In genomic region chr3:170585937-170586310, GRCh38 we compare ENCODE assay signal across 9 cellular contexts. TPM values are rescaled to one million over a fixed set of nuclear protein-coding genes. Genes with fewer than 3 reads are reported as not detected.
DNase-seq lines count a peak whose midpoint lies in the region; ATAC-seq and TF ChIP-seq lines count a peak whose summit lies in the region.
"Had no signal": no experiment of that assay in that cellular context is flagged by ENCODE, and none has a peak within 500 bp of the region (broad histone marks: within the 10 kb centered on the region; RNA-seq: fewer than 3 reads in every experiment).

Gene SLC7A14, minus strand, starts transcription at chr3:170586075. Its CDS starts 59,139 bp downstream, at chr3:170526936.

- peaks cover 0 to 6% of the 10 kb centered on the region in 2 donors for H3K9me3 Mint-ChIP-seq in effector memory CD8-positive, alpha-beta T cell

- H4K8ac ChIP-seq in mesendoderm (ENCODE audit: low read depth, low read length), result no peak within 1 kb of the TSS

- H3K27me3 ChIP-seq in mesendoderm (ENCODE audit: insufficient read depth, low read length, poor library complexity), result peaks cover 3% of the 10 kb centered on the region

- H2BK5ac ChIP-seq in mesendoderm (ENCODE audit: low read length), result no peak within 1 kb of the TSS

- H3K27ac Mint-ChIP-seq in effector memory CD8-positive, alpha-beta T cell, result no peak within 1 kb of the TSS

- no peak within 1 kb of the TSS for H2BK120ac ChIP-seq in mesendoderm (ENCODE audit: low read depth, low read length)

- WGBS in mesendoderm (ENCODE audit: extremely low coverage, insufficient coverage, low lambda C conversion rate), result no CpG with 5 or more reads among the region's 12 CpGs

- H3K4me3 ChIP-seq in coronary artery, result peak within 1 kb of the TSS; percentile 54
- H3K4me3 ChIP-seq in mesendoderm (ENCODE audit: low read length), result peak within 1 kb of the TSS; percentile 12
- H3K4me3 ChIP-seq in mucosa of descending colon, result no peak within 1 kb of the TSS

- peak within 1 kb of the TSS; percentile 59 for H3K56ac ChIP-seq in mesendoderm (ENCODE audit: low read length)

- H3K9me3 ChIP-seq in mucosa of descending colon, result no peaks in the 10 kb centered on the region

- no peak within 1 kb of the TSS for H3K4me3 Mint-ChIP-seq in effector memory CD8-positive, alpha-beta T cell

- TF ChIP-seq CTCF in coronary artery (IDR thresholded peaks at IDR 0.05) (no peak), mucosa of descending colon (IDR thresholded peaks at IDR 0.05) (no peak)

- H3K18ac ChIP-seq in mesendoderm (ENCODE audit: low read length), result no peak within 1 kb of the TSS

- H3K27ac ChIP-seq in coronary artery (no peak within 1 kb of the TSS), mesendoderm (ENCODE audit: low read depth, low read length) (no peak within 1 kb of the TSS)

- H3K36me3 Mint-ChIP-seq in effector memory CD8-positive, alpha-beta T cell (ENCODE audit: insufficient read depth), result no peaks in the 10 kb centered on the region

- no peak within 1 kb of the TSS for H4K5ac ChIP-seq in mesendoderm (ENCODE audit: low read length)

- peak within 1 kb of the TSS; percentile 16 for H3K9ac ChIP-seq in mesendoderm (ENCODE audit: low read length)

- H3K4ac ChIP-seq in mesendoderm (ENCODE audit: low read depth, low read length), result no peak within 1 kb of the TSS

- intact Hi-C loops in mucosa of descending colon (cut with DNase I, micrococcal nuclease), result no loop called here

- H3K79me2 ChIP-seq in mesendoderm (ENCODE audit: control insufficient read depth, insufficient read depth, low read length), result no peaks in the 10 kb centered on the region

- no peak within 1 kb of the TSS for H3K23ac ChIP-seq in mesendoderm (ENCODE audit: low read length)

- DNase-seq in AG20443 (ENCODE audit: low spot score), result peak; percentile 16
- peak; percentile 8 for DNase-seq in NCI-H128 (lab: John Stamatoyannopoulos, UW; ENCODE audit: unreplicated experiment)
- DNase-seq in coronary artery (ENCODE audit: low spot score), result no peak
- DNase-seq in mesendoderm, result peak; percentile 80
- no peak for DNase-seq in A172 (ENCODE audit: low spot score)
- DNase-seq in mucosa of descending colon, result no peak
- no peak for DNase-seq in effector memory CD8-positive, alpha-beta T cell

- ATAC-seq in mucosa of descending colon (no peak), GM19351 (IDR thresholded peaks at IDR 0.05; ENCODE audit: unreplicated experiment) (no peak)
- ATAC-seq in effector memory CD8-positive, alpha-beta T cell (replicated peaks), result no peak

- H3K4me1 Mint-ChIP-seq in effector memory CD8-positive, alpha-beta T cell (ENCODE audit: low read depth in 2 of 2), result peaks cover 0 to 2% of the 10 kb centered on the region in 2 donors

- peak within 1 kb of the TSS; percentile 78 for H3K4me2 ChIP-seq in mesendoderm (ENCODE audit: low read length)

- peaks cover 51 to 73% of the 10 kb centered on the region in 2 donors for H3K27me3 Mint-ChIP-seq in effector memory CD8-positive, alpha-beta T cell

- no peaks in the 10 kb centered on the region for H3K79me1 ChIP-seq in mesendoderm (ENCODE audit: low read length)

- no peak within 1 kb of the TSS for H2AK5ac ChIP-seq in mesendoderm (ENCODE audit: low read length)

- H3K4me1 ChIP-seq in mesendoderm (ENCODE audit: control insufficient read depth, low read depth, low read length) (peaks cover 6% of the 10 kb centered on the region), mucosa of descending colon (ENCODE audit: low read depth) (no peaks in the 10 kb centered on the region)

- H3K36me3 ChIP-seq in mesendoderm (ENCODE audit: control insufficient read depth, insufficient read depth, low read length) (no peaks in the 10 kb centered on the region), mucosa of descending colon (ENCODE audit: low read depth) (no peaks in the 10 kb centered on the region)

- no peak within 1 kb of the TSS for H2BK15ac ChIP-seq in mesendoderm (replicated peaks; ENCODE audit: low read depth)

RNA-seq across cellular contexts. Expression of gene SLC7A14, which starts in this region (rescaled TPM):
- polyA plus RNA-seq in mesendoderm (2013, experiment 1 of 2), result 4.8 TPM
- polyA plus RNA-seq in mesendoderm (2013, experiment 2 of 2), result 4.5 TPM
- total RNA-seq in A172 (2014; rRNA removed; shearing (Covaris generic)), result not detected in 2 replicates
- 1 to 10 TPM in 1 of 3 donors, under 1 TPM in 2; 0.26 to 2.9 (median 0.29) TPM for total RNA-seq in mucosa of descending colon
- total RNA-seq: NCI-H460 had no signal

Comparison
In these comparisons a context has a peak if more than half of its experiments do, and no peak if none do; other contexts are left out.
1. DNase-seq: peak in AG20443 (single experiment), NCI-H128 (single experiment) and mesendoderm (single experiment); none in coronary artery (single experiment), A172 (single experiment), mucosa of descending colon (0 of 3) and effector memory CD8-positive, alpha-beta T cell (0 of 3).